ENCODE assay signal across 2 cellular contexts in genomic region chr1:39046811-39047210, GRCh38.
TF ChIP-seq lines count a peak whose summit lies in the region.

No MANE protein-coding gene starts in this region.

TF ChIP-seq in SK-N-SH, 30 proteins besides CTCF, POLR2A, EP300 and RAD21 (continued from another document):
- no peak for TF ChIP-seq PBX3 (IDR thresholded peaks at IDR 0.05)
- TF ChIP-seq SIN3A (IDR thresholded peaks at IDR 0.05; ENCODE audit: borderline replicate concordance, low read depth, low read length) = no peak
- TF ChIP-seq FOXJ3 (CRISPR knock-in tag; IDR thresholded peaks at IDR 0.05) = no peak
- TF ChIP-seq TCF12 (IDR thresholded peaks at IDR 0.05) = no peak
- TF ChIP-seq POLR2AphosphoS5 (IDR thresholded peaks at IDR 0.05; ENCODE audit: low read depth, low read length) = no peak
- TF ChIP-seq NFIC (IDR thresholded peaks at IDR 0.05; ENCODE audit: borderline replicate concordance) = no peak
- no peak for TF ChIP-seq CHD2 (IDR thresholded peaks at IDR 0.05; ENCODE audit: low read length, partially characterized antibody)
- no peak for TF ChIP-seq USF2 (IDR thresholded peaks at IDR 0.05; ENCODE audit: borderline replicate concordance, low read depth, low read length)
- TF ChIP-seq JUND (IDR thresholded peaks at IDR 0.05) = no peak
- TF ChIP-seq FOSL2 (IDR thresholded peaks at IDR 0.05; ENCODE audit: borderline replicate concordance, low read depth) = no peak
- no peak for TF ChIP-seq ZBTB33 (IDR thresholded peaks at IDR 0.05; ENCODE audit: borderline replicate concordance, low read depth)
- no peak for TF ChIP-seq TAF1 (IDR thresholded peaks at IDR 0.05; ENCODE audit: borderline replicate concordance, low read depth, low read length)
- no peak for TF ChIP-seq USF1 (IDR thresholded peaks at IDR 0.05; ENCODE audit: borderline replicate concordance, low read depth)

TF ChIP-seq in SK-N-SH treated with all-trans-retinoic acid at 6 μM for 48 hours, 23 proteins besides CTCF, POLR2A, EP300 and RAD21 (continued from another document):
- TF ChIP-seq PATZ1 (CRISPR knock-in tag; IDR thresholded peaks at IDR 0.05; ENCODE audit: borderline replicate concordance) (no peak), PPARA (CRISPR knock-in tag; IDR thresholded peaks at IDR 0.05; ENCODE audit: borderline replicate concordance) (no peak), ZFP3 (CRISPR knock-in tag; IDR thresholded peaks at IDR 0.05) (no peak), TOX (CRISPR knock-in tag; IDR thresholded peaks at IDR 0.05; ENCODE audit: borderline replicate concordance) (no peak), RARB (CRISPR knock-in tag; IDR thresholded peaks at IDR 0.05) (no peak), ZFP30 (CRISPR knock-in tag; IDR thresholded peaks at IDR 0.05) (no peak)
